In genomic region chr13:30804474-30804873, GRCh38 we compare ENCODE assay signal across 11 cellular contexts.
DNase-seq lines count a peak whose midpoint lies in the region; FAIRE-seq and TF ChIP-seq lines count a peak whose summit lies in the region.
"Had no signal": no experiment of that assay in that cellular context is flagged by ENCODE, and none has a peak within 500 bp of the region (broad histone marks: within the 10 kb centered on the region; RNA-seq: fewer than 3 reads in every experiment).

No MANE protein-coding gene starts in this region.

- FAIRE-seq in H54 (lab: Jason Lieb, UNC) = no peak

- H3K4me1 Mint-ChIP-seq in mesothelial cell of epicardium = peaks cover 33% of the 10 kb centered on the region

- H3K27ac Mint-ChIP-seq in mesothelial cell of epicardium = no peak overlapping the region
- H3K27ac Mint-ChIP-seq: CD8-positive, alpha-beta memory T cell had no signal

- H3K9me3 Mint-ChIP-seq in mesothelial cell of epicardium = no peaks in the 10 kb centered on the region
- H3K9me3 Mint-ChIP-seq: CD8-positive, alpha-beta memory T cell had no signal

- H3K36me3 ChIP-seq in GM06990 (ENCODE audit: control insufficient read depth, insufficient read depth, low read length) = no peaks in the 10 kb centered on the region

- no peak overlapping the region for H3K4me3 ChIP-seq in GM06990 (replicated peaks; ENCODE audit: low read depth, low read length)
- no peak overlapping the region for H3K4me3 ChIP-seq in cardiac fibroblast (replicated peaks in 1 of 2; ENCODE audit: low read depth in 2 of 2, low read length in 2 of 2)

- H3K36me3 Mint-ChIP-seq in mesothelial cell of epicardium = no peaks in the 10 kb centered on the region
- H3K36me3 Mint-ChIP-seq: CD8-positive, alpha-beta memory T cell had no signal

- H3K27me3 ChIP-seq in GM06990 (replicated peaks; ENCODE audit: control insufficient read depth, insufficient read depth, low read length) = no peaks in the 10 kb centered on the region; the same call in 1 of the 2 replicates

- TF ChIP-seq CTCF in GM06990 (IDR thresholded peaks at IDR 0.05; ENCODE audit: insufficient read depth, low read length, poor library complexity, severe bottlenecking) (peak; percentile 4), cardiac fibroblast (IDR thresholded peaks at IDR 0.05; ENCODE audit: low read depth, low read length) (peak; percentile 28), mesothelial cell of epicardium (IDR thresholded peaks at IDR 0.05; ENCODE audit: unreplicated experiment) (peak; percentile 18)

- H3K27me3 Mint-ChIP-seq in mesothelial cell of epicardium (ENCODE audit: low read depth) = no peaks in the 10 kb centered on the region

- no peak overlapping the region for H3K4me3 Mint-ChIP-seq in mesothelial cell of epicardium
- H3K4me3 Mint-ChIP-seq: CD8-positive, alpha-beta memory T cell had no signal

- TF ChIP-seq POLR2A in H54 (IDR thresholded peaks at IDR 0.05; ENCODE audit: low read depth, low read length) = no peak

- DNase-seq in GM06990 (ENCODE audit: extremely low read depth, insufficient read length) (no peak), NCI-H1694 (lab: John Stamatoyannopoulos, UW) (peak; percentile 65), cardiac fibroblast (ENCODE audit: low read depth in 2 of 2) (peak in 1 of 2 donors; percentile 9), mesothelial cell of epicardium (ENCODE audit: low spot score in 2 of 2, unreplicated experiment in 2 of 2) (no peak), NCI-H2171 (lab: John Stamatoyannopoulos, UW) (no peak), H54 (ENCODE audit: insufficient read length, low spot score) (no peak), ureter (ENCODE audit: low spot score) (no peak)
- DNase-seq: activated CD4-positive, CD25-positive, alpha-beta regulatory T cell treated with anti-CD3 and anti-CD28 coated beads, Interleukin-2, amount 50 U/mL, for 72 hours; activated T-cell treated with anti-CD3 and anti-CD28 coated beads, Interleukin-2, amount 50 U/mL, for 1 hour; CD8-positive, alpha-beta memory T cell; effector memory CD4-positive, alpha-beta T cell had no signal
